Comparison of ENCODE assay signal across 19 cellular contexts in the genomic region with DNA sequence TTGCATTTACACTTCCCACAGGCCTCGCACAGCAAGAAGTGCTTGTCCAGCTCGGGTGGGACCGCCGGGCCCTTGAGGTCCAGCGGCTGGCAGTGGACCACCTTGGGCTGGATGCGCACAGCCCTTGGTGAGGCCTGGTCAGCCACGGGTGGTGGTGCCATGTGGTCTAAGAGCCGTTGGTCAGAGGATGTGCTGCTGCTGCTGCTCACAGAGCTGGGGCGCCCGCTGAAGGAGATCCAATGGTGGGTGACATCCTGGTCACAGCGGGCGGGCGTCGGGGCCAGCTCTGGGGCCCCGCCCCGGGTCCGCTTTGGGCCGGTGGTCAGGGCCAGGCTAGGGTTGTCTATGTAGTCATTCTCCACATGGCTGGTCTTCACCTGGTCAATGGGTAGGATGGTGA. TPM values are rescaled to one million over a fixed set of nuclear protein-coding genes. Genes with fewer than 3 reads are reported as not detected.
DNase-seq lines count a peak whose midpoint lies in the region; ATAC-seq and TF ChIP-seq lines count a peak whose summit lies in the region.
"Had no signal": no experiment of that assay in that cellular context is flagged by ENCODE, and none has a peak within 500 bp of the region (broad histone marks: within the 10 kb centered on the region; RNA-seq: fewer than 3 reads in every experiment).

No MANE protein-coding gene starts in this region.

- H2BK20ac ChIP-seq in IMR-90 (ENCODE audit: low read depth, low read length), result no peak overlapping the region

- WGBS in heart left ventricle, 4 donors, result 71 to 100% (median 79%) methylated on average over 3 to 18 of the region's 18 CpGs
- 89% methylated on average over 17 of the region's 18 CpGs; no CpG with 5 or more reads in 1 of the 2 experiments for WGBS in IMR-90 (ENCODE audit: extremely low coverage in 2 of 2, insufficient read length in 1 of 2), 2 experiments
- 93% methylated on average over 18 of the region's 18 CpGs for WGBS in mesenchymal stem cell

- H3K27me3 Mint-ChIP-seq in stimulated activated memory B cell treated with anti-CD40 and anti-IgM and Interleukin-4, amounts not matched to agents 10 μg/mL and 1 μg/mL and 100 μg/mL, for 72 hours, result peaks cover 85% of the 10 kb centered on the region

- H2BK15ac ChIP-seq in IMR-90 (ENCODE audit: low read depth, low read length) (no peak overlapping the region), mesenchymal stem cell (ENCODE audit: low read depth, poor library complexity, severe bottlenecking) (no peak overlapping the region)

- no peak overlapping the region for H3K56ac ChIP-seq in IMR-90 (ENCODE audit: extremely low read depth, insufficient read depth, low read length)

- H3K23ac ChIP-seq in IMR-90 (ENCODE audit: low read depth, low read length) (no peak overlapping the region), mesenchymal stem cell (ENCODE audit: low read length in 2 of 2) (no peak overlapping the region)

- no peaks in the 10 kb centered on the region for H3K27me3 ChIP-seq in heart left ventricle
- H3K27me3 ChIP-seq in IMR-90 (ENCODE audit: control insufficient read depth, insufficient read depth, low read length), result no peaks in the 10 kb centered on the region
- no peaks in the 10 kb centered on the region for H3K27me3 ChIP-seq in fibroblast of lung (ENCODE audit: control insufficient read depth, insufficient read depth, low read length)
- no peaks in the 10 kb centered on the region for H3K27me3 ChIP-seq in mesenchymal stem cell (ENCODE audit: control insufficient read depth in 1 of 2, insufficient read depth in 1 of 2, low read length in 2 of 2)
- H3K27me3 ChIP-seq: MG63 had no signal

- CTCF ChIA-PET in IMR-90 (lab: Yijun Ruan, JAX), result no interaction called here

- H2BK5ac ChIP-seq in IMR-90 (ENCODE audit: low read depth, low read length, poor library complexity, severe bottlenecking) (no peak overlapping the region), mesenchymal stem cell (ENCODE audit: low read depth, low read length, poor library complexity, severe bottlenecking) (no peak overlapping the region)

- no TSS peak for BruUV-seq in IMR-90 (replicated peaks; lab: Mats Ljungman, UMichigan)

- H2BK120ac ChIP-seq in IMR-90 (ENCODE audit: low read depth, low read length) (no peak overlapping the region), mesenchymal stem cell (ENCODE audit: low read depth, low read length) (no peak overlapping the region)

- dilution Hi-C loops in IMR-90 (cut with HindIII; ENCODE audit: low sequenced_read_pairs, unreplicated experiment), result no loop called here

- POLR2A ChIA-PET in IMR-90 (lab: Charles Lee; ENCODE audit: unreplicated experiment), result no interaction called here

- H3K4me3 ChIP-seq in heart left ventricle (peak overlapping the region in 3 of 12 donors; percentile 6 to 32 (median 16)), IMR-90 (ENCODE audit: insufficient read depth, low read depth, low read length) (no peak overlapping the region), fibroblast of lung (replicated peaks in 1 of 4; ENCODE audit: control extremely low read depth in 1 of 4, insufficient read depth in 1 of 4, low read depth in 3 of 4, low read length in 4 of 4) (no peak overlapping the region), mesenchymal stem cell (ENCODE audit: insufficient read depth in 1 of 2, low read depth in 1 of 2, low read length in 2 of 2) (no peak overlapping the region)
- H3K4me3 ChIP-seq: MG63, SK-N-MC had no signal

- H3K4me1 Mint-ChIP-seq in stimulated activated memory B cell treated with anti-CD40 and anti-IgM and Interleukin-4, amounts not matched to agents 10 μg/mL and 1 μg/mL and 100 μg/mL, for 72 hours, result no peaks in the 10 kb centered on the region

- no peak for TF ChIP-seq POLR2A in heart left ventricle (IDR thresholded peaks at IDR 0.05)
- no peak for TF ChIP-seq POLR2A in IMR-90 (IDR thresholded peaks at IDR 0.05; ENCODE audit: low read depth, low read length)

- H2AK9ac ChIP-seq in IMR-90 (replicated peaks; ENCODE audit: low read depth, low read length, poor library complexity), result peak overlapping the region; percentile 53

- H3K4me1 ChIP-seq in heart left ventricle, result peaks cover 17 to 96% (median 73%) of the 10 kb centered on the region in 12 donors
- H3K4me1 ChIP-seq in IMR-90 (ENCODE audit: control insufficient read depth, insufficient read depth, low read length), result peaks cover 30% of the 10 kb centered on the region
- peaks cover 50% of the 10 kb centered on the region for H3K4me1 ChIP-seq in fibroblast of lung (ENCODE audit: control insufficient read depth, extremely low read depth, insufficient read depth, low read length)
- peaks cover 29% of the 10 kb centered on the region for H3K4me1 ChIP-seq in mesenchymal stem cell (ENCODE audit: control insufficient read depth, insufficient read depth, low read depth, low read length)

- H2AK5ac ChIP-seq in IMR-90 (ENCODE audit: low read depth, low read length) (no peak overlapping the region), mesenchymal stem cell (ENCODE audit: low read length, severe bottlenecking) (no peak overlapping the region)

- H3K27ac ChIP-seq in heart left ventricle (peak overlapping the region in 9 of 12 donors; percentile 11 to 94 (median 51)), IMR-90 (ENCODE audit: insufficient read depth, low read length) (no peak overlapping the region), fibroblast of lung (ENCODE audit: insufficient read depth, low read length) (peak overlapping the region; percentile 65), mesenchymal stem cell (ENCODE audit: low read length, poor library complexity, severe bottlenecking) (no peak overlapping the region)
- H3K27ac ChIP-seq: 22Rv1, SK-N-MC had no signal

- intact Hi-C loops in heart left ventricle (cut with DNase I) (loop anchor here in 5 of 10 donors (5.0 to 10.0 kb wide), 4 partner anchors 32 to 380 kb away; no protein-coding TSS in a partner anchor), cardiac septum (cut with DNase I) (loop anchor here (5.0 kb wide), 1 partner anchor 32 kb away; no protein-coding TSS in a partner anchor), IMR-90 (cut with micrococcal nuclease) (no loop called here), left colon (cut with DNase I, micrococcal nuclease) (no loop called here)

- no peak overlapping the region for H4K91ac ChIP-seq in IMR-90 (ENCODE audit: insufficient read depth, low read depth, low read length)
- no peak overlapping the region for H4K91ac ChIP-seq in mesenchymal stem cell (ENCODE audit: low read length)

- no peak overlapping the region for H3K4me3 Mint-ChIP-seq in stimulated activated memory B cell treated with anti-CD40 and anti-IgM and Interleukin-4, amounts not matched to agents 10 μg/mL and 1 μg/mL and 100 μg/mL, for 72 hours
- H3K4me3 Mint-ChIP-seq: CD8-positive, alpha-beta memory T cell had no signal

- peaks cover 29% of the 10 kb centered on the region for H3K9me1 ChIP-seq in IMR-90 (ENCODE audit: insufficient read depth, low read length)

- no peaks in the 10 kb centered on the region for H3K36me3 Mint-ChIP-seq in stimulated activated memory B cell treated with anti-CD40 and anti-IgM and Interleukin-4, amounts not matched to agents 10 μg/mL and 1 μg/mL and 100 μg/mL, for 72 hours
- H3K36me3 Mint-ChIP-seq: CD8-positive, alpha-beta memory T cell had no signal

- H3K18ac ChIP-seq in IMR-90 (ENCODE audit: low read depth, low read length), result no peak overlapping the region
- H3K18ac ChIP-seq in mesenchymal stem cell (ENCODE audit: low read depth in 1 of 2, low read length in 2 of 2), result no peak overlapping the region

- H3K14ac ChIP-seq in IMR-90 (replicated peaks; ENCODE audit: low read depth, low read length) (no peak overlapping the region), mesenchymal stem cell (ENCODE audit: low read length in 2 of 2) (no peak overlapping the region)

- H3K4ac ChIP-seq in IMR-90 (ENCODE audit: low read depth, low read length), result no peak overlapping the region
- no peak overlapping the region for H3K4ac ChIP-seq in mesenchymal stem cell (ENCODE audit: low read depth in 1 of 2, low read length in 2 of 2)

- H2AFZ ChIP-seq in IMR-90 (replicated peaks; ENCODE audit: low read length, poor library complexity) (no peak overlapping the region), fibroblast of lung (ENCODE audit: low read length) (no peak overlapping the region), mesenchymal stem cell (ENCODE audit: low read depth, low read length) (no peak overlapping the region)

- peaks cover 0 to 54% (median 19%) of the 10 kb centered on the region in 9 donors for H3K36me3 ChIP-seq in heart left ventricle
- peaks cover 45% of the 10 kb centered on the region for H3K36me3 ChIP-seq in IMR-90 (ENCODE audit: control insufficient read depth, insufficient read depth, low read length)
- peaks cover 24% of the 10 kb centered on the region for H3K36me3 ChIP-seq in fibroblast of lung (ENCODE audit: control insufficient read depth, insufficient read depth, low read length)
- peaks cover 49 to 54% of the 10 kb centered on the region in 2 experiments for H3K36me3 ChIP-seq in mesenchymal stem cell (ENCODE audit: control insufficient read depth in 1 of 2, insufficient read depth in 2 of 2, low read depth in 1 of 2, low read length in 2 of 2)

- H3K4me2 ChIP-seq in IMR-90 (ENCODE audit: low read depth, low read length) (no peak overlapping the region), fibroblast of lung (ENCODE audit: extremely low read depth, insufficient read depth, low read length) (no peak overlapping the region), mesenchymal stem cell (ENCODE audit: low read length, poor library complexity, severe bottlenecking) (no peak overlapping the region)

- TF ChIP-seq CTCF in heart left ventricle (IDR thresholded peaks at IDR 0.05) (no peak), IMR-90 (conservative IDR thresholded peaks at IDR 0.05; ENCODE audit: low read depth, low read length) (no peak), fibroblast of lung (conservative IDR thresholded peaks at IDR 0.05 in 1 of 2, IDR thresholded peaks at IDR 0.05 in 1 of 2; ENCODE audit: low read depth in 1 of 2, low read length in 2 of 2) (no peak)

- H3K27ac Mint-ChIP-seq in stimulated activated memory B cell treated with anti-CD40 and anti-IgM and Interleukin-4, amounts not matched to agents 10 μg/mL and 1 μg/mL and 100 μg/mL, for 72 hours, result no peak overlapping the region
- H3K27ac Mint-ChIP-seq: CD8-positive, alpha-beta memory T cell had no signal

- in situ Hi-C loops in IMR-90 (cut with MboI; ENCODE audit: low sequenced_read_pairs), result no loop called here

- no peak overlapping the region for H4K5ac ChIP-seq in IMR-90 (ENCODE audit: low read depth, low read length)

- H3K79me1 ChIP-seq in IMR-90 (ENCODE audit: low read depth in 1 of 2, low read length in 2 of 2) (peaks cover 14 to 55% of the 10 kb centered on the region in 2 experiments; a peak in 3 of 4 replicates), mesenchymal stem cell (replicated peaks; ENCODE audit: low read length, poor library complexity, severe bottlenecking) (peaks cover 2% of the 10 kb centered on the region)

- H2BK12ac ChIP-seq in mesenchymal stem cell (ENCODE audit: low read length in 2 of 2), result no peak overlapping the region

- ATAC-seq in heart left ventricle, result peak in 1 of 4 donors; percentile 4
- no peak for ATAC-seq in IMR-90 (ENCODE audit: low read depth)
- peak; percentile 37 for ATAC-seq in stimulated activated memory B cell treated with anti-CD40 and anti-IgM and Interleukin-4, amounts not matched to agents 10 μg/mL and 1 μg/mL and 100 μg/mL, for 72 hours
- ATAC-seq in left colon, result no peak

- peaks cover 98% of the 10 kb centered on the region for H3K79me2 ChIP-seq in fibroblast of lung (ENCODE audit: control insufficient read depth, insufficient read depth, low read length)

- H3K9me3 Mint-ChIP-seq in stimulated activated memory B cell treated with anti-CD40 and anti-IgM and Interleukin-4, amounts not matched to agents 10 μg/mL and 1 μg/mL and 100 μg/mL, for 72 hours, result no peaks in the 10 kb centered on the region
- H3K9me3 Mint-ChIP-seq: CD8-positive, alpha-beta memory T cell had no signal

- no peak for DNase-seq in heart left ventricle
- no peak for DNase-seq in cardiac septum (ENCODE audit: low spot score)
- DNase-seq in IMR-90, result no peak
- DNase-seq in fibroblast of lung (ENCODE audit: low read depth in 2 of 2), result no peak
- no peak for DNase-seq in mesenchymal stem cell
- DNase-seq in left colon, result no peak
- DNase-seq in amygdala (lab: John Stamatoyannopoulos, UW), result no peak
- DNase-seq: CD8-positive, alpha-beta memory T cell; DMS79 treated with DMSO at 0.1 percent for 48 hours; Karpas-422; MG63; NCI-H1092 treated with DMSO at 0.1 percent for 48 hours; NCI-H1694 treated with DMSO at 0.1 percent for 48 hours; NCI-H2107; NCI-H2227 treated with DMSO at 0.1 percent for 48 hours; NCI-H524 had no signal

- H4K20me1 ChIP-seq in IMR-90 (ENCODE audit: insufficient read depth, low read length) (peaks cover 99% of the 10 kb centered on the region), fibroblast of lung (ENCODE audit: control insufficient read depth, extremely low read depth, insufficient read depth, low read length) (no peaks in the 10 kb centered on the region)

- no peak for TF ChIP-seq RAD21 in IMR-90 (IDR thresholded peaks at IDR 0.05; ENCODE audit: low read length)

- H3K9ac ChIP-seq in IMR-90 (ENCODE audit: low read depth, low read length), result no peak overlapping the region
- H3K9ac ChIP-seq in fibroblast of lung (ENCODE audit: insufficient read depth, low read length), result no peak overlapping the region
- no peak overlapping the region for H3K9ac ChIP-seq in mesenchymal stem cell (ENCODE audit: low read length)

- H3K9me3 ChIP-seq in heart left ventricle (no peaks in the 10 kb centered on the region), IMR-90 (ENCODE audit: control insufficient read depth, insufficient read depth, low read length) (no peaks in the 10 kb centered on the region), fibroblast of lung (ENCODE audit: control insufficient read depth, insufficient read depth, low read depth, low read length) (no peaks in the 10 kb centered on the region), mesenchymal stem cell (ENCODE audit: control insufficient read depth, low read length) (no peaks in the 10 kb centered on the region)
- H3K9me3 ChIP-seq: MG63 had no signal

- H4K8ac ChIP-seq in IMR-90 (ENCODE audit: low read depth in 2 of 2, low read length in 2 of 2), result no peak overlapping the region
- H4K8ac ChIP-seq in mesenchymal stem cell (ENCODE audit: low read length), result no peak overlapping the region

RNA-seq across cellular contexts. Expression of gene SPRY4, which starts 10.2 kb away (rescaled TPM):
- total RNA-seq in heart left ventricle (10 to 100 TPM in 5 of 9 donors, 1 to 10 TPM in 4; 4.5 to 21.3 (median 13.8) TPM), cardiac septum (20.6 TPM), IMR-90 (2012; rRNA removed) (8.4 and 10.3 TPM in 2 replicates), fibroblast of lung (4.5 and 4.9 TPM in 2 replicates), left colon (1 to 10 TPM; 9.5 to 9.7 TPM)
- polyA plus RNA-seq in heart left ventricle (1 to 10 TPM; 4.5 to 7.2 TPM), IMR-90 (2012; rRNA removed) (21.0 and 22.1 TPM in 2 replicates), fibroblast of lung (6.0 and 13.0 TPM in 2 replicates)
- polyA plus RNA-seq in IMR-90 (2012; cell fraction: cytosol; rRNA removed), result 13.3 and 14.6 TPM in 2 replicates
- polyA plus RNA-seq in IMR-90 (2012; cell fraction: nucleus; rRNA removed; ENCODE audit: low replicate concordance), result 59.8 and 89.3 TPM in 2 replicates
- polyA plus RNA-seq in fibroblast of lung (2012), result 8.7 and 16.5 TPM in 2 replicates
- 33.3 and 95.6 TPM in 2 replicates for polyA minus RNA-seq in fibroblast of lung (ENCODE audit: low replicate concordance)
- 98.3 TPM for polyA plus RNA-seq in mesenchymal stem cell (2013, experiment 1 of 2)
- polyA plus RNA-seq in mesenchymal stem cell (2013, experiment 2 of 2), result 95.2 TPM
- polyA plus RNA-seq: CD8-positive, alpha-beta memory T cell had no signal

Comparison
In these comparisons a context has a peak if more than half of its experiments do, and no peak if none do; other contexts are left out.
1. H3K27ac ChIP-seq: peak in heart left ventricle (9 of 12) and fibroblast of lung (single experiment); none in IMR-90 (single experiment) and mesenchymal stem cell (single experiment).